In the genomic region with DNA sequence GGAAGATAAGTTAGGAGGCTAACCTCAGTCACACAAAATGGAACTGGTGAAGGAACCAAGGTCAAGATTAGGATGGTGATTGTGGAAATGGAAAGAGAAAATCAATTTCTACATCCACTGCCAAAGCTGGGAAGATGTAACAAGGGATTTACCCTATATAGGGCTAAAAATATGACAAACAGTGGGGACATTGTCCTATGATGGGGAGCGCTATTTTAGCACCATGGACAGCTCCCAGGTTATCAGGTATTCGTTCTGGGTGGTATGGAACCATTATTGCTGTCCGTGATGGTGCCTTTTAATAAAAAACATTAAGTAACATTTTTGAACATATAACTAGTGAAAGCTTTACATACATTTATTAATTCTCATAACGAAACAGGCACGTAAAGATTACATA, we compare ENCODE assay signal across 13 cellular contexts.
A peak's percentile ranks its signal among the peaks of the same experiment; 100 is the strongest.
DNase-seq lines count a peak whose midpoint lies in the region; ATAC-seq, FAIRE-seq and TF ChIP-seq lines count a peak whose summit lies in the region.
"Had no signal": no experiment of that assay in that cellular context is flagged by ENCODE, and none has a peak within 500 bp of the region (broad histone marks: within the 10 kb centered on the region; RNA-seq: fewer than 3 reads in every experiment).

No MANE protein-coding gene starts in this region.

- POLR2A ChIA-PET in OCI-LY7 (lab: Charles Lee), result interaction anchor here (0.8 to 0.9 kb wide), 2 partner anchors 14 to 117 kb away, joined by 3 to 5 read pairs; no protein-coding TSS in a partner anchor

- DNase-seq in activated naive CD4-positive, alpha-beta T cell treated with anti-CD3 and anti-CD28 coated beads for 36 hours, result peak; percentile 51
- DNase-seq in activated naive CD4-positive, alpha-beta T cell (lab: John Stamatoyannopoulos, UW), result no peak
- peak; percentile 32 for DNase-seq in OCI-LY7 (ENCODE audit: low spot score)
- peak; percentile 4 for DNase-seq in bronchial epithelial cell (ENCODE audit: low read depth)
- DNase-seq in nephron progenitor cell, result peak; percentile 65
- DNase-seq in lower lobe of right lung, result no peak
- no peak for DNase-seq in GM10266 (ENCODE audit: extremely low spot score)
- no peak for DNase-seq in hypothalamus (lab: John Stamatoyannopoulos, UW)
- DNase-seq: GOT3, NCI-H2029 treated with DMSO at 0.1 percent for 48 hours, NCI-H526 had no signal

- H3K27me3 ChIP-seq in bronchial epithelial cell (ENCODE audit: control insufficient read depth, insufficient read depth, low read length), result peaks cover 3% of the 10 kb centered on the region
- H3K27me3 ChIP-seq in lower lobe of right lung (ENCODE audit: low read depth), result peaks cover 5% of the 10 kb centered on the region

- H3K36me3 ChIP-seq in OCI-LY7 (ENCODE audit: insufficient read depth, low read length) (no peaks in the 10 kb centered on the region), bronchial epithelial cell (ENCODE audit: control insufficient read depth, insufficient read depth, low read length) (no peaks in the 10 kb centered on the region), lower lobe of right lung (no peaks in the 10 kb centered on the region)
- H3K36me3 ChIP-seq: neutrophil had no signal

- no peaks in the 10 kb centered on the region for H3K9me3 Mint-ChIP-seq in activated naive CD4-positive, alpha-beta T cell treated with anti-CD3 and anti-CD28 coated beads for 36 hours
- H3K9me3 Mint-ChIP-seq in nephron progenitor cell, result no peaks in the 10 kb centered on the region
- H3K9me3 Mint-ChIP-seq: activated T-helper 2 cell treated with anti-CD3 and anti-CD28 coated beads, Interferon-gamma antibody, Interleukin-2, Interleukin-4, amounts not matched to agents 10 μg/mL and 5 μg/mL and 100 μg/mL, durations not matched to agents 14 hours and 24 hours and 36 hours had no signal

- peaks cover 10% of the 10 kb centered on the region for H3K4me1 Mint-ChIP-seq in activated naive CD4-positive, alpha-beta T cell treated with anti-CD3 and anti-CD28 coated beads for 36 hours (ENCODE audit: low read depth)
- H3K4me1 Mint-ChIP-seq in nephron progenitor cell, result peaks cover 8% of the 10 kb centered on the region

- no peaks in the 10 kb centered on the region for H3K79me2 ChIP-seq in OCI-LY7 (ENCODE audit: insufficient read depth, low read depth, low read length)

- TF ChIP-seq CTCF in OCI-LY7 (conservative IDR thresholded peaks at IDR 0.05; ENCODE audit: low read length) (no peak), bronchial epithelial cell (IDR thresholded peaks at IDR 0.05; ENCODE audit: insufficient read depth, low read length, severe bottlenecking) (no peak), nephron progenitor cell (IDR thresholded peaks at IDR 0.05) (no peak), lower lobe of right lung (IDR thresholded peaks at IDR 0.05) (no peak), GM10266 (IDR thresholded peaks at IDR 0.05; ENCODE audit: control insufficient read depth, insufficient read depth, low read depth, missing control alignments) (no peak)

- no peaks in the 10 kb centered on the region for H3K9me2 ChIP-seq in OCI-LY7 (ENCODE audit: insufficient read depth, low read length)

- H2AFZ ChIP-seq in OCI-LY7 (ENCODE audit: low read length), result no peak overlapping the region

- H3K4me3 Mint-ChIP-seq in activated naive CD4-positive, alpha-beta T cell treated with anti-CD3 and anti-CD28 coated beads for 36 hours, result no peak overlapping the region
- H3K4me3 Mint-ChIP-seq in nephron progenitor cell, result no peak overlapping the region

- H3K4me1 ChIP-seq in OCI-LY7 (ENCODE audit: insufficient read depth, low read length, poor library complexity, severe bottlenecking) (peaks cover 10% of the 10 kb centered on the region), lower lobe of right lung (peaks cover 5% of the 10 kb centered on the region)

- FAIRE-seq in bronchial epithelial cell (lab: Jason Lieb, UNC), result no peak

- no peak overlapping the region for H3K4me2 ChIP-seq in OCI-LY7 (ENCODE audit: low read length)

- H4K20me1 ChIP-seq in OCI-LY7 (ENCODE audit: insufficient read depth, low read length), result no peaks in the 10 kb centered on the region

- H3K27ac ChIP-seq in OCI-LY7 (ENCODE audit: low read depth, low read length, poor library complexity, severe bottlenecking) (no peak overlapping the region), lower lobe of right lung (no peak overlapping the region)
- H3K27ac ChIP-seq: neutrophil had no signal

- H3K27ac Mint-ChIP-seq in activated naive CD4-positive, alpha-beta T cell treated with anti-CD3 and anti-CD28 coated beads for 36 hours, result no peak overlapping the region
- H3K27ac Mint-ChIP-seq in nephron progenitor cell, result no peak overlapping the region
- H3K27ac Mint-ChIP-seq: activated T-helper 2 cell treated with anti-CD3 and anti-CD28 coated beads, Interferon-gamma antibody, Interleukin-2, Interleukin-4, amounts not matched to agents 10 μg/mL and 5 μg/mL and 100 μg/mL, durations not matched to agents 14 hours and 24 hours and 36 hours had no signal

- no peak overlapping the region for H3K4me3 ChIP-seq in OCI-LY7 (ENCODE audit: low read depth, low read length, poor library complexity, severe bottlenecking)
- no peak overlapping the region for H3K4me3 ChIP-seq in bronchial epithelial cell (ENCODE audit: low read depth, low read length)
- H3K4me3 ChIP-seq in lower lobe of right lung, result no peak overlapping the region

- CTCF ChIA-PET in activated naive CD4-positive, alpha-beta T cell treated with anti-CD3 and anti-CD28 coated beads for 36 hours (lab: Charles Lee), result interaction anchor here (0.5 kb wide), 1 partner anchor 143 kb away, joined by 5 read pairs; no protein-coding TSS in a partner anchor
- CTCF ChIA-PET in OCI-LY7 (lab: Charles Lee; ENCODE audit: unreplicated experiment), result no interaction called here

- intact Hi-C loops in activated naive CD4-positive, alpha-beta T cell treated with anti-CD3 and anti-CD28 coated beads for 36 hours (cut with micrococcal nuclease), result loop anchor here (5.0 kb wide), 2 partner anchors 337 to 747 kb away; no protein-coding TSS in a partner anchor
- intact Hi-C loops in OCI-LY7 (cut with micrococcal nuclease; ENCODE audit: unreplicated experiment), result loop anchor here (5.0 kb wide), 4 partner anchors 317 to 732 kb away; a partner anchor contains a TSS
- intact Hi-C loops in lower lobe of right lung (cut with DNase I), result no loop called here

- no peak for ATAC-seq in lower lobe of right lung

- H3K27me3 Mint-ChIP-seq in activated naive CD4-positive, alpha-beta T cell treated with anti-CD3 and anti-CD28 coated beads for 36 hours (ENCODE audit: low read depth), result peaks cover 29% of the 10 kb centered on the region
- peaks cover 68% of the 10 kb centered on the region for H3K27me3 Mint-ChIP-seq in nephron progenitor cell (ENCODE audit: low read depth, poor library complexity)

- no peaks in the 10 kb centered on the region for H3K9me3 ChIP-seq in OCI-LY7 (ENCODE audit: low read length)
- H3K9me3 ChIP-seq in lower lobe of right lung, result no peaks in the 10 kb centered on the region
- H3K9me3 ChIP-seq: neutrophil had no signal

- BruUV-seq in OCI-LY7 (replicated peaks; lab: Mats Ljungman, UMichigan), result no TSS peak

- H3K36me3 Mint-ChIP-seq in activated naive CD4-positive, alpha-beta T cell treated with anti-CD3 and anti-CD28 coated beads for 36 hours (ENCODE audit: low read depth), result no peaks in the 10 kb centered on the region
- no peaks in the 10 kb centered on the region for H3K36me3 Mint-ChIP-seq in nephron progenitor cell (ENCODE audit: low read depth)

Comparison
In these comparisons a context has a peak if more than half of its experiments do, and no peak if none do; other contexts are left out.
1. DNase-seq: peak in activated naive CD4-positive, alpha-beta T cell treated with anti-CD3 and anti-CD28 coated beads for 36 hours (single experiment), OCI-LY7 (single experiment), bronchial epithelial cell (single experiment) and nephron progenitor cell (single experiment); none in activated naive CD4-positive, alpha-beta T cell (0 of 4), lower lobe of right lung (single experiment), GM10266 (single experiment) and hypothalamus (0 of 51).